Comparison of ENCODE assay signal across 1 cellular context in the genomic region with DNA sequence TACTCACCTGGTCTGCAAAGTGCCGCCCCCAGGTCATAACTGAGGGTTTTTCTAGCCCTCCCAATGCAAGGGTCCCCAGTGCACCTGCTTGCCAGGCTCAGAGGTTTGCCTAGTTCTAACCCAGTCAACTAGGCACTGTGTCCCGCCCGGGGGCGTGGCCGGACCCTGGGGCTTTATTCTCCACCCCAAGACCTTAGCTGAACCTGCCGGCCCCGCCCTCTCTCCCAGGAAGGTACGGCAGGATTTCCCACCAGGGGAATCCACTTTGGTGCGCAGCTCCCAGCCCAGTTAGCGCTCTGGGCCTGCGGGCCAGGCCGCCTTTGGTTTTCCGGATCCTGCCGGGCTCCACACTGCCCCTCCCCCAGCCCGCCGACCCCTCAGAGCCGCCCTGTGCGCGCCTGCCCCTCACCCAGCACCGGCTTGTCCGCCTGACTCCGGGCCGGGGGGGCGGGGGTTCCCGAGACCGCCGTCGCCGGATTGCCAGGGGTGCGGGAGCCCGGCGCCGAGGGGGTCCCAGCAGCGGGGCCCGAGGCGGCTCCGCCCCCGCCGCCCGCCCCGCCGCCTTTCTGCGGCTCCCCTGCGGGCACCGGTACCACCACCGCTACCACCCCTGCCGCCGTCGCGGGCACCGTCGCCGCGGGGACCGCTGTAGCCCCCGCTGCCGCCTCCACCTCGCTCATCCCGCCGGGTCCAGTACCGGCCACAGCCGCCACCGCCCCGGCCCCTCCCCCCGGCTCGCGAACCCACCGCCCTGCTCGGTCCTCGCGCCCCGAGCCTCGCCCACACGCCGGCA.
A peak's percentile ranks its signal among the peaks of the same experiment; 100 is the strongest.
TF ChIP-seq lines count a peak whose summit lies in the region.

No MANE protein-coding gene starts in this region.

TF ChIP-seq in HepG2, 621 proteins besides CTCF, POLR2A, EP300 and RAD21:
- TF ChIP-seq GATA4 (IDR thresholded peaks at IDR 0.05; ENCODE audit: borderline replicate concordance, low read depth) (no peak), SP5 (CRISPR knock-in tag; IDR thresholded peaks at IDR 0.05; ENCODE audit: borderline replicate concordance, low read depth) (peak; percentile 58; the same call in 1 of the 2 replicates), ZNF543 (CRISPR knock-in tag; IDR thresholded peaks at IDR 0.05) (0 out of 2 replicates have a peak, but pooled peaks have one; percentile 40), SAP130 (CRISPR knock-in tag; IDR thresholded peaks at IDR 0.05; ENCODE audit: low read depth) (peak; percentile 35; the same call in 1 of the 2 replicates), GATAD1 (CRISPR knock-in tag; IDR thresholded peaks at IDR 0.05) (no peak), ZNF557 (CRISPR knock-in tag; IDR thresholded peaks at IDR 0.05) (no peak), SOX13 (IDR thresholded peaks at IDR 0.05) (no peak), SOX13 (CRISPR knock-in tag; conservative IDR thresholded peaks at IDR 0.05 in 1 of 2, IDR thresholded peaks at IDR 0.05 in 1 of 2) (0 out of 4 replicates have a peak, but pooled peaks of 1 of the 2 experiments have one; percentile 14), HMG20A (CRISPR knock-in tag; IDR thresholded peaks at IDR 0.05; ENCODE audit: borderline replicate concordance) (no peak), RXRA (CRISPR knock-in tag; IDR thresholded peaks at IDR 0.05) (peak; percentile 95), MTA1 (CRISPR knock-in tag; IDR thresholded peaks at IDR 0.05; ENCODE audit: borderline replicate concordance) (no peak), ATF1 (CRISPR knock-in tag; IDR thresholded peaks at IDR 0.05) (no peak), ZNF460 (CRISPR knock-in tag; IDR thresholded peaks at IDR 0.05; ENCODE audit: borderline replicate concordance) (no peak), ZNF44 (CRISPR knock-in tag; IDR thresholded peaks at IDR 0.05) (no peak), RXRB (CRISPR knock-in tag; IDR thresholded peaks at IDR 0.05; ENCODE audit: borderline replicate concordance) (peak; percentile 78), ZNF510 (CRISPR knock-in tag; IDR thresholded peaks at IDR 0.05; ENCODE audit: low read depth) (no peak), EED (CRISPR knock-in tag; IDR thresholded peaks at IDR 0.05) (no peak), ZNF350 (CRISPR knock-in tag; IDR thresholded peaks at IDR 0.05; ENCODE audit: borderline replicate concordance, low read depth) (no peak), HNRNPLL (IDR thresholded peaks at IDR 0.05; ENCODE audit: low read depth, low read length, poor library complexity, severe bottlenecking) (peak; percentile 33), ZNF124 (CRISPR knock-in tag; IDR thresholded peaks at IDR 0.05) (no peak), ZNF383 (CRISPR knock-in tag; IDR thresholded peaks at IDR 0.05; ENCODE audit: borderline replicate concordance) (no peak), ZNF431 (CRISPR knock-in tag; IDR thresholded peaks at IDR 0.05; ENCODE audit: borderline replicate concordance, low read depth) (no peak)
- TF ChIP-seq, protein P1, sequence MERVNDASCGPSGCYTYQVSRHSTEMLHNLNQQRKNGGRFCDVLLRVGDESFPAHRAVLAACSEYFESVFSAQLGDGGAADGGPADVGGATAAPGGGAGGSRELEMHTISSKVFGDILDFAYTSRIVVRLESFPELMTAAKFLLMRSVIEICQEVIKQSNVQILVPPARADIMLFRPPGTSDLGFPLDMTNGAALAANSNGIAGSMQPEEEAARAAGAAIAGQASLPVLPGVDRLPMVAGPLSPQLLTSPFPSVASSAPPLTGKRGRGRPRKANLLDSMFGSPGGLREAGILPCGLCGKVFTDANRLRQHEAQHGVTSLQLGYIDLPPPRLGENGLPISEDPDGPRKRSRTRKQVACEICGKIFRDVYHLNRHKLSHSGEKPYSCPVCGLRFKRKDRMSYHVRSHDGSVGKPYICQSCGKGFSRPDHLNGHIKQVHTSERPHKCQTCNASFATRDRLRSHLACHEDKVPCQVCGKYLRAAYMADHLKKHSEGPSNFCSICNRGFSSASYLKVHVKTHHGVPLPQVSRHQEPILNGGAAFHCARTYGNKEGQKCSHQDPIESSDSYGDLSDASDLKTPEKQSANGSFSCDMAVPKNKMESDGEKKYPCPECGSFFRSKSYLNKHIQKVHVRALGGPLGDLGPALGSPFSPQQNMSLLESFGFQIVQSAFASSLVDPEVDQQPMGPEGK (CRISPR knock-in tag; IDR thresholded peaks at IDR 0.05), result peak; percentile 57; the same call in 1 of the 2 replicates
- TF ChIP-seq, protein P2, sequence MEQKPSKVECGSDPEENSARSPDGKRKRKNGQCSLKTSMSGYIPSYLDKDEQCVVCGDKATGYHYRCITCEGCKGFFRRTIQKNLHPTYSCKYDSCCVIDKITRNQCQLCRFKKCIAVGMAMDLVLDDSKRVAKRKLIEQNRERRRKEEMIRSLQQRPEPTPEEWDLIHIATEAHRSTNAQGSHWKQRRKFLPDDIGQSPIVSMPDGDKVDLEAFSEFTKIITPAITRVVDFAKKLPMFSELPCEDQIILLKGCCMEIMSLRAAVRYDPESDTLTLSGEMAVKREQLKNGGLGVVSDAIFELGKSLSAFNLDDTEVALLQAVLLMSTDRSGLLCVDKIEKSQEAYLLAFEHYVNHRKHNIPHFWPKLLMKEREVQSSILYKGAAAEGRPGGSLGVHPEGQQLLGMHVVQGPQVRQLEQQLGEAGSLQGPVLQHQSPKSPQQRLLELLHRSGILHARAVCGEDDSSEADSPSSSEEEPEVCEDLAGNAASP (CRISPR knock-in tag; IDR thresholded peaks at IDR 0.05; ENCODE audit: borderline replicate concordance), result peak; percentile 91; the same call in 1 of the 2 replicates
